ENCODE assay signal across 1 cellular context in the genomic region with DNA sequence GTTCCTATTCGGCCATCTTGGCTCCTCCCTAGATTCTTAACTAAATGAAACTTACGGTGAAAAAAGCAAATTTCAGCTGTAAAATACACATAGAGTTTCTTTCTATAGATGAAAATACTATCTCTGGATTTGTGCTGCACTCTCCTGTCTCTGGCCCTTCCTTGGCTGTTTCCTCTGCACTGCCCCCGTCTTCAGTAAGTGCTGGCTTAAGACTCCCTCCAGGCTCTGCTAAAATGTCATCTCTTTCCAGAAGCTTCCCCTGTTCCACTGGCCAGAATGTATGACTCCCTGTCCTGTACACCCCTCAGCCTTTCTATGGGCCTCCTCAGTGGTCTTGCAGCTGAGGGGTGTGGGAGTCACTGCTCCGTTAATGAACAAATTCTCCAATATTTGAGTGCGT.
TF ChIP-seq lines count a peak whose summit lies in the region.

No MANE protein-coding gene starts in this region.

TF ChIP-seq in H1, 55 proteins besides CTCF, POLR2A, EP300 and RAD21:
- no peak for TF ChIP-seq SRF (IDR thresholded peaks at IDR 0.05; ENCODE audit: low read depth, low read length)
- peak; percentile 31; the same call in 1 of the 2 replicates for TF ChIP-seq YY1 (IDR thresholded peaks at IDR 0.05; ENCODE audit: low read depth, low read length)
- no peak for TF ChIP-seq KDM5A (IDR thresholded peaks at IDR 0.05; ENCODE audit: low read length)
TF ChIP-seq in H1: peak in this region for 1.
